In genomic region chrX:31168596-31168995, GRCh38 we compare ENCODE assay signal across 15 cellular contexts.
A peak's percentile ranks its signal among the peaks of the same experiment; 100 is the strongest.
DNase-seq lines count a peak whose midpoint lies in the region; ATAC-seq and TF ChIP-seq lines count a peak whose summit lies in the region.
"Had no signal": no experiment of that assay in that cellular context is flagged by ENCODE, and none has a peak within 500 bp of the region (broad histone marks: within the 10 kb centered on the region; RNA-seq: fewer than 3 reads in every experiment).

No MANE protein-coding gene starts in this region.

- ATAC-seq in GM19328 (IDR thresholded peaks at IDR 0.05; ENCODE audit: unreplicated experiment) (peak; percentile 98), HG02623 (IDR thresholded peaks at IDR 0.05; ENCODE audit: unreplicated experiment) (peak; percentile 99), HG03342 (IDR thresholded peaks at IDR 0.05; ENCODE audit: unreplicated experiment) (peak; percentile 99), SK-N-SH treated with all-trans-retinoic acid at 6 μM for 48 hours (no peak)
- ATAC-seq: body of pancreas, GM23338 had no signal

- in situ Hi-C loops in G401 (cut with HindIII; ENCODE audit: low sequenced_read_pairs), result no loop called here

- TF ChIP-seq CTCF in GM10266 (IDR thresholded peaks at IDR 0.05; ENCODE audit: control insufficient read depth, insufficient read depth, low read depth, missing control alignments), result no peak

- DNase-seq in GM10266 (ENCODE audit: extremely low spot score), result peak; percentile 18
- no peak for DNase-seq in G401 (ENCODE audit: low spot score)
- DNase-seq in MV-4-11 (lab: John Stamatoyannopoulos, UW), result no peak
- DNase-seq in DMS153 treated with DMSO at 0.1 percent for 48 hours (lab: John Stamatoyannopoulos, UW; ENCODE audit: unreplicated experiment), result no peak
- DNase-seq: activated T-cell treated with anti-CD3 and anti-CD28 coated beads, Interleukin-2, amount 50 U/mL, for 1 hour; body of pancreas; DMS53; Kasumi-1; NCI-H226; sigmoid colon had no signal

TF ChIP-seq in SK-N-SH treated with all-trans-retinoic acid at 6 μM for 48 hours, 23 proteins besides CTCF, POLR2A, EP300 and RAD21:
- TF ChIP-seq CSDC2 (CRISPR knock-in tag; IDR thresholded peaks at IDR 0.05), result no peak
- TF ChIP-seq ZFP3 (CRISPR knock-in tag; IDR thresholded peaks at IDR 0.05), result no peak
- no peak for TF ChIP-seq GLIS3 (CRISPR knock-in tag; IDR thresholded peaks at IDR 0.05)
- TF ChIP-seq ZNF565 (CRISPR knock-in tag; conservative IDR thresholded peaks at IDR 0.05; ENCODE audit: low read depth), result no peak
- no peak for TF ChIP-seq ARNTL (CRISPR knock-in tag; IDR thresholded peaks at IDR 0.05; ENCODE audit: borderline replicate concordance, low read depth)
- no peak for TF ChIP-seq TOX (CRISPR knock-in tag; IDR thresholded peaks at IDR 0.05; ENCODE audit: borderline replicate concordance)
